In genomic region chr1:211646566-211646965, GRCh38 we compare ENCODE assay signal across 22 cellular contexts.
"Had no signal": no experiment of that assay in that cellular context is flagged by ENCODE, and none has a peak within 500 bp of the region (broad histone marks: within the 10 kb centered on the region; RNA-seq: fewer than 3 reads in every experiment).

No MANE protein-coding gene starts in this region.

- H3K4me3 ChIP-seq: PC-9 had no signal

- H3K9me3 ChIP-seq: SK-N-SH had no signal

- H3K27ac Mint-ChIP-seq: T-cell had no signal

- ATAC-seq: T-cell had no signal

- H3K36me3 Mint-ChIP-seq: T-cell had no signal

- H3K4me3 Mint-ChIP-seq: T-cell had no signal

- H3K27me3 Mint-ChIP-seq: T-cell had no signal

- DNase-seq: Karpas-422, KG1, MM.1S, NCI-H1092 treated with DMSO at 0.1 percent for 48 hours, NCI-H1436, NCI-H187, NCI-H2029, NCI-H2081 treated with DMSO at 0.1 percent for 48 hours, NCI-H2171, NCI-H226, NCI-H446, NCI-H510A, NCI-H524 treated with DMSO at 0.1 percent for 48 hours, NCI-H69, NCI-H774, OCI-M1, PC-9, RPMI8226, SHP77, SK-N-SH, SW 1271, T-cell had no signal

- H3K9me3 Mint-ChIP-seq: T-cell had no signal
